31 cellular contexts compared by ENCODE assay signal in genomic region chr6:111047244-111047643, GRCh38. TPM values are rescaled to one million over a fixed set of nuclear protein-coding genes. Genes with fewer than 3 reads are reported as not detected.
"Had no signal": no experiment of that assay in that cellular context is flagged by ENCODE, and none has a peak within 500 bp of the region (broad histone marks: within the 10 kb centered on the region; RNA-seq: fewer than 3 reads in every experiment).

No MANE protein-coding gene starts in this region.

- H3K27me3 ChIP-seq: hepatocyte, left lung, neural progenitor cell, neutrophil, pancreas, stomach, testis, thyroid gland, transverse colon, upper lobe of left lung, vagina had no signal

- H3K4me1 Mint-ChIP-seq: naive thymus-derived CD8-positive, alpha-beta T cell; neural progenitor cell; stimulated activated naive B cell treated with anti-CD40 and anti-IgM and Interleukin-4, amounts not matched to agents 10 μg/mL and 1 μg/mL and 100 μg/mL, for 72 hours had no signal

- H3K27ac Mint-ChIP-seq: naive thymus-derived CD8-positive, alpha-beta T cell; nephron; neural progenitor cell; stimulated activated naive B cell treated with anti-CD40 and anti-IgM and Interleukin-4, amounts not matched to agents 10 μg/mL and 1 μg/mL and 100 μg/mL, for 72 hours had no signal

- H3K79me2 ChIP-seq: hepatocyte had no signal

- H3K27ac ChIP-seq: hepatocyte, left lung, lower lobe of right lung, neural progenitor cell, neutrophil, pancreas, prostate gland, skin epidermis, stomach, testis, thyroid gland, transverse colon, upper lobe of left lung, vagina had no signal

- H3K9me3 ChIP-seq: left lung, lower lobe of right lung, neutrophil, pancreas, prostate gland, stomach, testis, thyroid gland, transverse colon, upper lobe of left lung, vagina had no signal

- H3K9me3 Mint-ChIP-seq: naive thymus-derived CD8-positive, alpha-beta T cell; nephron; stimulated activated naive B cell treated with anti-CD40 and anti-IgM and Interleukin-4, amounts not matched to agents 10 μg/mL and 1 μg/mL and 100 μg/mL, for 72 hours had no signal

- H3K4me1 ChIP-seq: lower lobe of right lung, pancreas, prostate gland, stomach, thyroid gland, transverse colon, upper lobe of left lung, vagina had no signal

- H3K9ac ChIP-seq: neural progenitor cell had no signal

- H3K4me3 ChIP-seq: hepatocyte, left lung, lower lobe of right lung, neural progenitor cell, pancreas, prostate gland, skin epidermis, stomach, testis, thyroid gland, transverse colon, upper lobe of left lung, vagina had no signal

- H3K27me3 Mint-ChIP-seq: stimulated activated naive B cell treated with anti-CD40 and anti-IgM and Interleukin-4, amounts not matched to agents 10 μg/mL and 1 μg/mL and 100 μg/mL, for 72 hours had no signal

- H3K36me3 Mint-ChIP-seq: naive thymus-derived CD8-positive, alpha-beta T cell; neural progenitor cell; stimulated activated naive B cell treated with anti-CD40 and anti-IgM and Interleukin-4, amounts not matched to agents 10 μg/mL and 1 μg/mL and 100 μg/mL, for 72 hours had no signal

- H3K4me3 Mint-ChIP-seq: naive thymus-derived CD8-positive, alpha-beta T cell; nephron; neural progenitor cell; stimulated activated naive B cell treated with anti-CD40 and anti-IgM and Interleukin-4, amounts not matched to agents 10 μg/mL and 1 μg/mL and 100 μg/mL, for 72 hours had no signal

- ATAC-seq: left colon; left lung; lower lobe of right lung; naive thymus-derived CD8-positive, alpha-beta T cell; pancreas; right cardiac atrium; sciatic nerve; stimulated activated naive B cell treated with anti-CD40 and anti-IgM and Interleukin-4, amounts not matched to agents 10 μg/mL and 1 μg/mL and 100 μg/mL, for 72 hours; stimulated activated naive CD8-positive, alpha-beta T cell treated with anti-CD3 and anti-CD28 coated beads, Interleukin-15, Interleukin-2, amounts not matched to agents 100 U/mL and 50 U/mL, for 24 hours had no signal

- H2AFZ ChIP-seq: hepatocyte had no signal

- FAIRE-seq: kidney, pancreas had no signal

- DNase-seq: kidney; left colon; left lung; lower lobe of right lung; mammary epithelial cell; mesenchymal stem cell; naive thymus-derived CD8-positive, alpha-beta T cell; occipital lobe; pancreas; posterior cingulate gyrus; retina; right cardiac atrium; stimulated activated CD4-positive, alpha-beta T cell treated with anti-CD3 and anti-CD28 coated beads, Interleukin-12 subunit alpha, Interleukin-12 subunit beta, amount 100 ng/mL, for 4 hours; stimulated activated CD4-positive, alpha-beta T cell treated with anti-CD3 and anti-CD28 coated beads, Interleukin-15, amount 100 ng/mL, for 24 hours; stimulated activated CD4-positive, alpha-beta T cell treated with anti-CD3 and anti-CD28 coated beads, Interleukin-2, amount 100 ng/mL, for 24 hours; stimulated activated CD4-positive, alpha-beta T cell treated with anti-CD3 and anti-CD28 coated beads, Interleukin-4, amount 100 ng/mL, for 1 hour; stimulated activated naive B cell treated with anti-CD40 and anti-IgM and Interleukin-4, amounts not matched to agents 10 μg/mL and 1 μg/mL and 100 μg/mL, for 72 hours; stimulated activated naive CD8-positive, alpha-beta T cell treated with anti-CD3 and anti-CD28 coated beads, Interleukin-15, Interleukin-2, amounts not matched to agents 100 U/mL and 50 U/mL, for 24 hours; stomach; testis; thyroid gland; transverse colon; upper lobe of left lung had no signal

- H3K36me3 ChIP-seq: left lung, lower lobe of right lung, neural progenitor cell, neutrophil, pancreas, prostate gland, stomach, thyroid gland, transverse colon, upper lobe of left lung, vagina had no signal

- H3K4me2 ChIP-seq: hepatocyte, neural progenitor cell had no signal

RNA-seq across cellular contexts. Expression of gene SLC16A10, which starts 40.1 kb away (rescaled TPM):
- total RNA-seq: mammary epithelial cell had no signal
